ENCODE assay signal across 20 cellular contexts in the genomic region with DNA sequence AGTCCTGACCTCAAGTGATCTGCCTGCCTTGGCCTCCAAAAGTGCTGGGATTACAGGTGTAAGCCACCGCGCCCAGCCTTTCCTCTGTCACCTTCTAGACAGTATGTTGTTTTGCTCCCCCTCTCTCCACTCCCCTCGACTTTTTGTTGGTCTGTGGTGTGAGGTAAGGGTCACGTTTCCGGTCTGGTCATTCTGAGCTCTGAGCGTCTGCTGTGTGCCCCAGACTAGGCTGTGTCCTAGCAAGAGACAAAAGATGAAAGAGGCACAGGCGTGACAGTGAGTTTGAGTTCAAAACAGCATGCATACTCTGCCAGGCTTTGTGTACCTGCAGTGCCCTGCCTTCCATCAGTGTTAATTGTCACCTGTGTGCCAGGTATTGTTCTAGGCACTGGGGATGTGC.
A peak's percentile ranks its signal among the peaks of the same experiment; 100 is the strongest.
DNase-seq lines count a peak whose midpoint lies in the region; ATAC-seq, FAIRE-seq and TF ChIP-seq lines count a peak whose summit lies in the region.
"Had no signal": no experiment of that assay in that cellular context is flagged by ENCODE, and none has a peak within 500 bp of the region (broad histone marks: within the 10 kb centered on the region; RNA-seq: fewer than 3 reads in every experiment).

No MANE protein-coding gene starts in this region.

- 89% methylated on average over 7 of the region's 7 CpGs for WGBS in HepG2 (ENCODE audit: low lambda C conversion rate)
- 85% methylated on average over 6 of the region's 7 CpGs for WGBS in right lobe of liver (ENCODE audit: insufficient coverage, low coverage, low lambda C conversion rate, missing lambda C conversion rate)

- TF ChIP-seq POLR2A in HepG2 (IDR thresholded peaks at IDR 0.05; ENCODE audit: insufficient read depth in 1 of 2, low read depth in 2 of 2, low read length in 2 of 2): no peak
- TF ChIP-seq POLR2A in right lobe of liver (IDR thresholded peaks at IDR 0.05): no peak

- intact Hi-C loops in HepG2 (cut with micrococcal nuclease; ENCODE audit: unreplicated experiment): no loop called here
- intact Hi-C loops in right lobe of liver (cut with DNase I): no loop called here
- intact Hi-C loops in lower lobe of right lung (cut with DNase I): no loop called here

- peak overlapping the region; percentile 14 for H3K27ac ChIP-seq in HepG2 (ENCODE audit: extremely low read length, insufficient read depth, low read length)
- H3K27ac ChIP-seq in right lobe of liver: no peak overlapping the region
- no peak overlapping the region for H3K27ac ChIP-seq in lower lobe of right lung
- H3K27ac ChIP-seq: neural progenitor cell had no signal

- H3K9me3 ChIP-seq in HepG2 (ENCODE audit: low read length) (no peaks in the 10 kb centered on the region), right lobe of liver (no peaks in the 10 kb centered on the region), lower lobe of right lung (no peaks in the 10 kb centered on the region)
- H3K9me3 ChIP-seq: gastroesophageal sphincter had no signal

- H3K4me3 Mint-ChIP-seq in activated naive CD8-positive, alpha-beta T cell treated with anti-CD3 and anti-CD28 coated beads, Interleukin-2, amount 50 U/mL, for 24 hours: no peak overlapping the region
- H3K4me3 Mint-ChIP-seq in natural killer cell treated with Interleukin-12 subunit alpha and Interleukin-12 subunit beta and Interleukin-15 and Interleukin-18, amount 100 ng/mL, for 72 hours: peak overlapping the region; percentile 43
- H3K4me3 Mint-ChIP-seq: neural progenitor cell had no signal

- no peaks in the 10 kb centered on the region for H3K79me2 ChIP-seq in HepG2 (ENCODE audit: insufficient read depth, low read length)

- peaks cover 12% of the 10 kb centered on the region for H3K4me1 Mint-ChIP-seq in activated naive CD8-positive, alpha-beta T cell treated with anti-CD3 and anti-CD28 coated beads, Interleukin-2, amount 50 U/mL, for 24 hours
- H3K4me1 Mint-ChIP-seq in natural killer cell treated with Interleukin-12 subunit alpha and Interleukin-12 subunit beta and Interleukin-15 and Interleukin-18, amount 100 ng/mL, for 72 hours (ENCODE audit: low read depth in 2 of 2): peaks cover 41 to 45% of the 10 kb centered on the region in 2 donors

- H3K36me3 ChIP-seq in HepG2 (replicated peaks in 1 of 2; ENCODE audit: control insufficient read depth in 1 of 2, insufficient read depth in 2 of 2, low read length in 2 of 2) (peaks cover 30 to 69% of the 10 kb centered on the region in 2 experiments), right lobe of liver (no peaks in the 10 kb centered on the region), lower lobe of right lung (peaks cover 45% of the 10 kb centered on the region)
- H3K36me3 ChIP-seq: neural progenitor cell had no signal

- CTCF ChIA-PET in HepG2 (lab: Yijun Ruan, JAX; ENCODE audit: low intra/inter-chr PET ratio, low total read pairs): no interaction called here

- no TSS peak for BruUV-seq in HepG2 (replicated peaks; lab: Mats Ljungman, UMichigan)

- no peak overlapping the region for H3K9ac ChIP-seq in HepG2 (ENCODE audit: insufficient read depth, low read depth, low read length)
- H3K9ac ChIP-seq: neural progenitor cell had no signal

- peaks cover 42% of the 10 kb centered on the region; the same call in 1 of the 2 replicates for H4K20me1 ChIP-seq in HepG2 (ENCODE audit: insufficient read depth, low read length)

- no peak for TF ChIP-seq EP300 in HepG2 (IDR thresholded peaks at IDR 0.05; ENCODE audit: low read depth in 2 of 2, low read length in 2 of 2)
- no peak for TF ChIP-seq EP300 in HepG2 (CRISPR knock-in tag; IDR thresholded peaks at IDR 0.05; ENCODE audit: borderline replicate concordance)

- no peak for TF ChIP-seq RAD21 in HepG2 (CRISPR knock-in tag; IDR thresholded peaks at IDR 0.05)

- H3K4me3 ChIP-seq in HepG2 (replicated peaks in 1 of 3; ENCODE audit: insufficient read depth in 1 of 3, low read depth in 2 of 3, low read length in 3 of 3) (no peak overlapping the region), right lobe of liver (no peak overlapping the region), lower lobe of right lung (no peak overlapping the region)
- H3K4me3 ChIP-seq: gastroesophageal sphincter, neural progenitor cell had no signal

- H3K4me1 ChIP-seq in HepG2 (ENCODE audit: insufficient read depth, low read length) (peaks cover 26% of the 10 kb centered on the region), right lobe of liver (no peaks in the 10 kb centered on the region), lower lobe of right lung (peaks cover 75% of the 10 kb centered on the region)

- no peak for TF ChIP-seq CTCF in HepG2 (CRISPR knock-in tag; IDR thresholded peaks at IDR 0.05)
- TF ChIP-seq CTCF in right lobe of liver (IDR thresholded peaks at IDR 0.05): no peak
- TF ChIP-seq CTCF in lower lobe of right lung (IDR thresholded peaks at IDR 0.05): no peak

- H3K27me3 ChIP-seq in HepG2 (ENCODE audit: control insufficient read depth in 1 of 2, insufficient read depth in 2 of 2, low read length in 2 of 2) (no peaks in the 10 kb centered on the region), right lobe of liver (no peaks in the 10 kb centered on the region), lower lobe of right lung (ENCODE audit: low read depth) (no peaks in the 10 kb centered on the region)
- H3K27me3 ChIP-seq: gastroesophageal sphincter, neural progenitor cell had no signal

- FAIRE-seq in HepG2 (lab: Jason Lieb, UNC): no peak
- FAIRE-seq: endothelial cell of umbilical vein, HTR-8/SVneo had no signal

- ATAC-seq in HepG2: no peak
- no peak for ATAC-seq in right lobe of liver
- ATAC-seq in activated naive CD8-positive, alpha-beta T cell treated with anti-CD3 and anti-CD28 coated beads, Interleukin-2, amount 50 U/mL, for 24 hours: no peak
- ATAC-seq in natural killer cell treated with Interleukin-12 subunit alpha and Interleukin-12 subunit beta and Interleukin-15 and Interleukin-18, amount 100 ng/mL, for 72 hours: peak; percentile 59 to 79
- ATAC-seq in lower lobe of right lung: no peak
- ATAC-seq: gastroesophageal sphincter had no signal

- H2AFZ ChIP-seq in HepG2 (ENCODE audit: low read length): no peak overlapping the region
- H2AFZ ChIP-seq: neural progenitor cell had no signal

- H3K27me3 Mint-ChIP-seq in activated naive CD8-positive, alpha-beta T cell treated with anti-CD3 and anti-CD28 coated beads, Interleukin-2, amount 50 U/mL, for 24 hours: no peaks in the 10 kb centered on the region
- H3K27me3 Mint-ChIP-seq in natural killer cell treated with Interleukin-12 subunit alpha and Interleukin-12 subunit beta and Interleukin-15 and Interleukin-18, amount 100 ng/mL, for 72 hours: no peaks in the 10 kb centered on the region

- in situ Hi-C loops in HepG2 (cut with HindIII; ENCODE audit: extremely low pct_ligation_motif_present, low pct_unique_long_range_greater_than_20kb): no loop called here

- H3K27ac Mint-ChIP-seq in activated naive CD8-positive, alpha-beta T cell treated with anti-CD3 and anti-CD28 coated beads, Interleukin-2, amount 50 U/mL, for 24 hours: peak overlapping the region; percentile 34
- peak overlapping the region; percentile 75 to 80 for H3K27ac Mint-ChIP-seq in natural killer cell treated with Interleukin-12 subunit alpha and Interleukin-12 subunit beta and Interleukin-15 and Interleukin-18, amount 100 ng/mL, for 72 hours
- H3K27ac Mint-ChIP-seq: neural progenitor cell had no signal

- no peak for DNase-seq in HepG2 (ENCODE audit: low spot score)
- no peak for DNase-seq in right lobe of liver
- no peak for DNase-seq in activated naive CD8-positive, alpha-beta T cell treated with anti-CD3 and anti-CD28 coated beads, Interleukin-2, amount 50 U/mL, for 24 hours
- no peak for DNase-seq in natural killer cell treated with Interleukin-12 subunit alpha and Interleukin-12 subunit beta and Interleukin-15 and Interleukin-18, amount 100 ng/mL, for 72 hours (ENCODE audit: low spot score)
- DNase-seq in NCI-H1930 (lab: John Stamatoyannopoulos, UW): no peak
- no peak for DNase-seq in T-helper 9 cell
- DNase-seq in NOMO-1 treated with DMSO at 0.1 percent for 48 hours (lab: John Stamatoyannopoulos, UW; ENCODE audit: unreplicated experiment): no peak
- DNase-seq in lower lobe of right lung: no peak
- DNase-seq: activated CD8-positive, alpha-beta memory T cell treated with anti-CD3 and anti-CD28 coated beads for 24 hours; amygdala; Calu3; GF-D8; HCEC 1CT; NCI-H2029; NCI-H524 had no signal

- H3K9me3 Mint-ChIP-seq in activated naive CD8-positive, alpha-beta T cell treated with anti-CD3 and anti-CD28 coated beads, Interleukin-2, amount 50 U/mL, for 24 hours: no peaks in the 10 kb centered on the region
- no peaks in the 10 kb centered on the region for H3K9me3 Mint-ChIP-seq in natural killer cell treated with Interleukin-12 subunit alpha and Interleukin-12 subunit beta and Interleukin-15 and Interleukin-18, amount 100 ng/mL, for 72 hours
- H3K9me3 Mint-ChIP-seq: activated T-helper 2 cell treated with anti-CD3 and anti-CD28 coated beads, Interferon-gamma antibody, Interleukin-2, Interleukin-4, amounts not matched to agents 10 μg/mL and 5 μg/mL and 100 μg/mL, durations not matched to agents 14 hours and 24 hours and 36 hours; neural progenitor cell had no signal

- no peak overlapping the region for H3K4me2 ChIP-seq in HepG2 (ENCODE audit: low read depth, low read length)

- H3K36me3 Mint-ChIP-seq in activated naive CD8-positive, alpha-beta T cell treated with anti-CD3 and anti-CD28 coated beads, Interleukin-2, amount 50 U/mL, for 24 hours (ENCODE audit: low read depth): peaks cover 3% of the 10 kb centered on the region
- no peaks in the 10 kb centered on the region for H3K36me3 Mint-ChIP-seq in natural killer cell treated with Interleukin-12 subunit alpha and Interleukin-12 subunit beta and Interleukin-15 and Interleukin-18, amount 100 ng/mL, for 72 hours

- POLR2A ChIA-PET in HepG2 (lab: Yijun Ruan, JAX): no interaction called here

Comparison
In these comparisons a context has a peak if more than half of its experiments do, and no peak if none do; other contexts are left out.
1. ATAC-seq: peak in natural killer cell treated with Interleukin-12 subunit alpha and Interleukin-12 subunit beta and Interleukin-15 and Interleukin-18, amount 100 ng/mL, for 72 hours (2 of 2); none in HepG2 (single experiment), right lobe of liver (0 of 4), activated naive CD8-positive, alpha-beta T cell treated with anti-CD3 and anti-CD28 coated beads, Interleukin-2, amount 50 U/mL, for 24 hours (single experiment) and lower lobe of right lung (0 of 2).